ENCODE assay signal across 8 cellular contexts in genomic region chr20:10672579-10673127, GRCh38. TPM values are rescaled to one million over a fixed set of nuclear protein-coding genes. Genes with fewer than 3 reads are reported as not detected.
A peak's percentile ranks its signal among the peaks of the same experiment; 100 is the strongest.
DNase-seq lines count a peak whose midpoint lies in the region; ATAC-seq, FAIRE-seq and TF ChIP-seq lines count a peak whose summit lies in the region.

No MANE protein-coding gene starts in this region.

- no peaks in the 10 kb centered on the region for H3K9me3 Mint-ChIP-seq in T-helper 2 cell treated with Interferon-gamma antibody and Interleukin-4, amounts not matched to agents 5 μg/mL and 100 μg/mL, for 36 hours

- TF ChIP-seq CTCF in coronary artery (IDR thresholded peaks at IDR 0.05): no peak
- no peak for TF ChIP-seq CTCF in HepG2 (CRISPR knock-in tag; IDR thresholded peaks at IDR 0.05)

- peak; percentile 10 for DNase-seq in DMS79 (lab: John Stamatoyannopoulos, UW)
- no peak for DNase-seq in Jurkat, Clone E6-1 (ENCODE audit: low read depth, low spot score)
- peak; percentile 77 for DNase-seq in T-helper 2 cell treated with Interferon-gamma antibody and Interleukin-4, amounts not matched to agents 5 μg/mL and 100 μg/mL, for 36 hours (ENCODE audit: low spot score)
- no peak for DNase-seq in coronary artery (ENCODE audit: low spot score)
- peak; percentile 49 for DNase-seq in HepG2 (ENCODE audit: low spot score)
- peak; percentile 39 to 49 for DNase-seq in stimulated activated CD8-positive, alpha-beta memory T cell treated with anti-CD3 and anti-CD28 coated beads, Interleukin-2, amount 100 ng/mL, for 48 hours (ENCODE audit: low read depth in 2 of 2)
- DNase-seq in amniotic stem cell (lab: John Stamatoyannopoulos, UW): no peak
- DNase-seq in kidney glomerular epithelial cell (lab: John Stamatoyannopoulos, UW): no peak

- H3K27ac Mint-ChIP-seq in T-helper 2 cell treated with Interferon-gamma antibody and Interleukin-4, amounts not matched to agents 5 μg/mL and 100 μg/mL, for 36 hours: no peak overlapping the region

- intact Hi-C loops in HepG2 (cut with micrococcal nuclease; ENCODE audit: unreplicated experiment): loop anchor here (2.0 to 10.0 kb wide), 4 partner anchors 20 to 872 kb away; no protein-coding TSS in a partner anchor

- TF ChIP-seq POLR2A in HepG2 (IDR thresholded peaks at IDR 0.05; ENCODE audit: insufficient read depth in 1 of 2, low read depth in 2 of 2, low read length in 2 of 2): 0 out of 4 replicates have a peak, but pooled peaks of 1 of the 2 experiments have one; percentile 47

- peaks cover 68% of the 10 kb centered on the region for H3K27me3 Mint-ChIP-seq in T-helper 2 cell treated with Interferon-gamma antibody and Interleukin-4, amounts not matched to agents 5 μg/mL and 100 μg/mL, for 36 hours (ENCODE audit: low read depth)

- H3K4me1 Mint-ChIP-seq in T-helper 2 cell treated with Interferon-gamma antibody and Interleukin-4, amounts not matched to agents 5 μg/mL and 100 μg/mL, for 36 hours (ENCODE audit: low read depth): peaks cover 22% of the 10 kb centered on the region

- no peaks in the 10 kb centered on the region for H3K36me3 Mint-ChIP-seq in T-helper 2 cell treated with Interferon-gamma antibody and Interleukin-4, amounts not matched to agents 5 μg/mL and 100 μg/mL, for 36 hours (ENCODE audit: low read depth)

- peak; percentile 17 for ATAC-seq in HepG2

- no peaks in the 10 kb centered on the region; a peak in 1 of 5 replicates for H3K27me3 ChIP-seq in HepG2 (ENCODE audit: control insufficient read depth in 1 of 2, insufficient read depth in 2 of 2, low read length in 2 of 2)

- peak overlapping the region; percentile 96 for H3K4me2 ChIP-seq in HepG2 (ENCODE audit: low read depth, low read length)

- H3K36me3 ChIP-seq in HepG2 (replicated peaks in 1 of 2; ENCODE audit: control insufficient read depth in 1 of 2, insufficient read depth in 2 of 2, low read length in 2 of 2): peaks cover 13 to 15% of the 10 kb centered on the region in 2 experiments

- no peaks in the 10 kb centered on the region for H3K9me3 ChIP-seq in HepG2 (ENCODE audit: low read length)

- H3K79me2 ChIP-seq in HepG2 (ENCODE audit: insufficient read depth, low read length): peaks cover 61% of the 10 kb centered on the region

- H3K9ac ChIP-seq in HepG2 (ENCODE audit: insufficient read depth, low read depth, low read length): peak overlapping the region; percentile 95

- H3K27ac ChIP-seq in coronary artery: peak overlapping the region; percentile 89 to 93
- H3K27ac ChIP-seq in HepG2 (ENCODE audit: extremely low read length, insufficient read depth, low read length): peak overlapping the region; percentile 89

- no peak for FAIRE-seq in HepG2 (lab: Jason Lieb, UNC)

- BruUV-seq in HepG2 (replicated peaks; lab: Mats Ljungman, UMichigan): no TSS peak

- in situ Hi-C loops in HepG2 (cut with HindIII; ENCODE audit: extremely low pct_ligation_motif_present, low pct_unique_long_range_greater_than_20kb): loop anchor here (5.0 kb wide), 2 partner anchors 535 to 870 kb away; no protein-coding TSS in a partner anchor

- peak overlapping the region; percentile 20 for H3K4me3 ChIP-seq in Jurkat, Clone E6-1 (ENCODE audit: low read length)
- H3K4me3 ChIP-seq in coronary artery (peak overlapping the region; percentile 98), HepG2 (replicated peaks in 1 of 3; ENCODE audit: insufficient read depth in 1 of 3, low read depth in 2 of 3, low read length in 3 of 3) (peak overlapping the region; percentile 85 to 94 (median 91))

- H4K20me1 ChIP-seq in HepG2 (ENCODE audit: insufficient read depth, low read length): peaks cover 27% of the 10 kb centered on the region

- peak overlapping the region; percentile 83 for H3K4me3 Mint-ChIP-seq in T-helper 2 cell treated with Interferon-gamma antibody and Interleukin-4, amounts not matched to agents 5 μg/mL and 100 μg/mL, for 36 hours

- peaks cover 52% of the 10 kb centered on the region for H3K4me1 ChIP-seq in HepG2 (ENCODE audit: insufficient read depth, low read length)

- POLR2A ChIA-PET in HepG2 (lab: Yijun Ruan, JAX): interaction anchor here (0.7 to 5.6 kb wide), 19 partner anchors 8 to 305 kb away, joined by 3 to 104 read pairs (median 5); partner anchors contain the start of genes MKKS and SLX4IP

- CTCF ChIA-PET in HepG2 (lab: Yijun Ruan, JAX; ENCODE audit: low intra/inter-chr PET ratio, low total read pairs): no interaction called here

- WGBS in HepG2 (ENCODE audit: low lambda C conversion rate): under 1% methylated on average over 33 of the region's 48 CpGs

- H2AFZ ChIP-seq in HepG2 (ENCODE audit: low read length): no peak overlapping the region

- no peak for TF ChIP-seq RAD21 in HepG2 (CRISPR knock-in tag; IDR thresholded peaks at IDR 0.05)

- TF ChIP-seq EP300 in HepG2 (IDR thresholded peaks at IDR 0.05; ENCODE audit: low read depth in 2 of 2, low read length in 2 of 2): no peak
- TF ChIP-seq EP300 in HepG2 (CRISPR knock-in tag; IDR thresholded peaks at IDR 0.05; ENCODE audit: borderline replicate concordance): no peak

TF ChIP-seq in HepG2, 621 proteins besides CTCF, POLR2A, EP300 and RAD21 (continues in another document):
- TF ChIP-seq ZSCAN9 (CRISPR knock-in tag; IDR thresholded peaks at IDR 0.05; ENCODE audit: borderline replicate concordance): no peak
- no peak for TF ChIP-seq ZBTB26 (CRISPR knock-in tag; IDR thresholded peaks at IDR 0.05; ENCODE audit: borderline replicate concordance)
- no peak; the same call in 1 of the 2 replicates for TF ChIP-seq ZSCAN30 (CRISPR knock-in tag; IDR thresholded peaks at IDR 0.05)
- TF ChIP-seq NR2C2 (CRISPR knock-in tag; IDR thresholded peaks at IDR 0.05; ENCODE audit: borderline replicate concordance): no peak
- no peak for TF ChIP-seq ZNF562 (CRISPR knock-in tag; IDR thresholded peaks at IDR 0.05; ENCODE audit: borderline replicate concordance)
- peak; percentile 45; the same call in 1 of the 2 replicates for TF ChIP-seq ZNF280B (CRISPR knock-in tag; IDR thresholded peaks at IDR 0.05; ENCODE audit: borderline replicate concordance)
- TF ChIP-seq PAF1 (CRISPR knock-in tag; IDR thresholded peaks at IDR 0.05): no peak
- peak; percentile 60; the same call in 1 of the 2 replicates for TF ChIP-seq ZMYM2 (CRISPR knock-in tag; IDR thresholded peaks at IDR 0.05)
- TF ChIP-seq ZBTB1 (CRISPR knock-in tag; IDR thresholded peaks at IDR 0.05; ENCODE audit: borderline replicate concordance): no peak
- no peak; the same call in 1 of the 2 replicates for TF ChIP-seq ZSCAN29 (CRISPR knock-in tag; conservative IDR thresholded peaks at IDR 0.05)
- peak; percentile 65; the same call in 1 of the 2 replicates for TF ChIP-seq XBP1 (CRISPR knock-in tag; IDR thresholded peaks at IDR 0.05)

RNA-seq across cellular contexts. Expression of gene JAG1, which starts 1.1 kb away (rescaled TPM):
- 1.6 TPM for polyA plus RNA-seq in Jurkat, Clone E6-1 (2012; ENCODE audit: insufficient read depth, insufficient read length)
- total RNA-seq in HepG2 (2016; rRNA removed; fragmentation: Illumina TruSeq; extraction: Trizol): 18.1 and 56.3 TPM in 2 replicates
- 30.6 and 34.3 TPM in 2 replicates for total RNA-seq in HepG2 (2016; cell fraction: cytosol; rRNA removed; fragmentation: Illumina TruSeq; extraction: Trizol; ENCODE audit: low read depth)
- total RNA-seq in HepG2 (2016; cell fraction: insoluble cytoplasmic fraction; rRNA removed; fragmentation: Illumina TruSeq; extraction: Trizol): 15.5 and 55.3 TPM in 2 replicates
- total RNA-seq in HepG2 (2016; cell fraction: membrane; rRNA removed; fragmentation: Illumina TruSeq; extraction: Trizol): 13.4 and 15.1 TPM in 2 replicates
- 102 and 121 TPM in 2 replicates for total RNA-seq in HepG2 (2016; cell fraction: nucleus; rRNA removed; fragmentation: Illumina TruSeq; extraction: Trizol)
- polyA plus RNA-seq in HepG2 (2011; rRNA removed): 43.0 and 47.1 TPM in 2 replicates
- 33.0 and 33.7 TPM in 2 replicates for polyA plus RNA-seq in HepG2 (2011; cell fraction: cytosol; rRNA removed)
- 120 and 155 TPM in 2 replicates for polyA plus RNA-seq in HepG2 (2011; cell fraction: nucleus; rRNA removed)
- polyA plus RNA-seq in HepG2 (2012): 35.8 and 54.0 TPM in 2 replicates
- 0.86 and 1.3 TPM in 2 replicates for polyA plus RNA-seq in HepG2 (2016; cell fraction: cytosol; fragmentation: Illumina TruSeq; extraction: Trizol; ENCODE audit: low read depth)
- polyA plus RNA-seq in HepG2 (2016; cell fraction: insoluble cytoplasmic fraction; fragmentation: Illumina TruSeq; extraction: Trizol; ENCODE audit: low read depth): 9.4 and 10.2 TPM in 2 replicates
- polyA plus RNA-seq in HepG2 (2016; cell fraction: membrane; fragmentation: Illumina TruSeq; extraction: Trizol; ENCODE audit: low read depth): 2.2 and 3.0 TPM in 2 replicates
- polyA plus RNA-seq in HepG2 (2016; cell fraction: nucleus; fragmentation: Illumina TruSeq; extraction: Trizol; ENCODE audit: insufficient read depth, low read depth): 112 and 122 TPM in 2 replicates
- polyA minus RNA-seq in HepG2 (2011; rRNA and poly(A)+ RNA removed; ENCODE audit: low replicate concordance): 8.0 and 192 TPM in 2 replicates
- polyA minus RNA-seq in HepG2 (2011; cell fraction: cytosol; rRNA and poly(A)+ RNA removed): 103 and 108 TPM in 2 replicates
- 248 and 302 TPM in 2 replicates for polyA minus RNA-seq in HepG2 (2011; cell fraction: nucleus; rRNA and poly(A)+ RNA removed)

Comparison
In these comparisons a context has a peak if more than half of its experiments do, and no peak if none do; other contexts are left out.
1. DNase-seq: peak in DMS79 (single experiment), T-helper 2 cell treated with Interferon-gamma antibody and Interleukin-4, amounts not matched to agents 5 μg/mL and 100 μg/mL, for 36 hours (single experiment), HepG2 (single experiment) and stimulated activated CD8-positive, alpha-beta memory T cell treated with anti-CD3 and anti-CD28 coated beads, Interleukin-2, amount 100 ng/mL, for 48 hours (2 of 2); none in Jurkat, Clone E6-1 (single experiment), coronary artery (single experiment), amniotic stem cell (single experiment) and kidney glomerular epithelial cell (single experiment).
2. H3K4me3 ChIP-seq: peak in every context shown above with its lines; median percentile 98 in coronary artery; 91 in HepG2; 20 in Jurkat, Clone E6-1.